Comparison of ENCODE assay signal across 29 cellular contexts in genomic region chr10:78179886-78180285, GRCh38.
"Had no signal": no experiment of that assay in that cellular context is flagged by ENCODE, and none has a peak within 500 bp of the region (broad histone marks: within the 10 kb centered on the region; RNA-seq: fewer than 3 reads in every experiment).

No MANE protein-coding gene starts in this region.

- H3K27me3 Mint-ChIP-seq: activated CD4-positive, alpha-beta T cell treated with anti-CD3 and anti-CD28 coated beads, Interleukin-2, amount 10 ng/mL, durations not matched to agents 7 days and 5 days; activated naive CD4-positive, alpha-beta T cell treated with anti-CD3 and anti-CD28 coated beads, Interleukin-2, amount 50 U/mL, for 24 hours; activated T-cell treated with anti-CD3 and anti-CD28 coated beads, Interleukin-2, amount 50 U/mL, for 24 hours had no signal

- ATAC-seq: activated CD8-positive, alpha-beta T cell treated with anti-CD3 and anti-CD28 coated beads, Interleukin-2, amount 10 ng/mL, durations not matched to agents 7 days and 5 days; Panc1 had no signal

- H3K27me3 ChIP-seq: ascending aorta, breast epithelium, MG63, SJCRH30 had no signal

- H3K36me3 ChIP-seq: ascending aorta, breast epithelium, MG63, SJCRH30, WERI-Rb-1 had no signal

- H3K9me3 ChIP-seq: ascending aorta, breast epithelium, MG63, SJCRH30 had no signal

- H3K4me1 ChIP-seq: ascending aorta, breast epithelium, SJCRH30 had no signal

- H3K4me3 Mint-ChIP-seq: activated CD4-positive, alpha-beta T cell treated with anti-CD3 and anti-CD28 coated beads, Interleukin-2, amount 10 ng/mL, durations not matched to agents 7 days and 5 days; activated CD8-positive, alpha-beta T cell treated with anti-CD3 and anti-CD28 coated beads, Interleukin-2, amount 10 ng/mL, durations not matched to agents 7 days and 5 days; activated naive CD4-positive, alpha-beta T cell treated with anti-CD3 and anti-CD28 coated beads, Interleukin-2, amount 50 U/mL, for 24 hours; activated naive CD8-positive, alpha-beta T cell treated with anti-CD3 and anti-CD28 coated beads, Interleukin-2, amount 10 ng/mL, durations not matched to agents 7 days and 5 days; activated T-cell treated with anti-CD3 and anti-CD28 coated beads, Interleukin-2, amount 50 U/mL, for 24 hours had no signal

- H3K4me3 ChIP-seq: ascending aorta, breast epithelium, MG63, SJCRH30, SK-N-MC had no signal

- H3K9me3 Mint-ChIP-seq: activated CD4-positive, alpha-beta T cell treated with anti-CD3 and anti-CD28 coated beads, Interleukin-2, amount 10 ng/mL, durations not matched to agents 7 days and 5 days; activated naive CD4-positive, alpha-beta T cell treated with anti-CD3 and anti-CD28 coated beads, Interleukin-2, amount 50 U/mL, for 24 hours; activated naive CD8-positive, alpha-beta T cell treated with anti-CD3 and anti-CD28 coated beads, Interleukin-2, amount 10 ng/mL, durations not matched to agents 7 days and 5 days; activated T-cell treated with anti-CD3 and anti-CD28 coated beads, Interleukin-2, amount 50 U/mL, for 24 hours; activated T-helper 2 cell treated with anti-CD3 and anti-CD28 coated beads, Interferon-gamma antibody, Interleukin-2, Interleukin-4, amounts not matched to agents 10 μg/mL and 5 μg/mL and 100 μg/mL, durations not matched to agents 14 hours and 24 hours and 36 hours had no signal

- H3K27ac Mint-ChIP-seq: activated CD4-positive, alpha-beta T cell treated with anti-CD3 and anti-CD28 coated beads, Interleukin-2, amount 10 ng/mL, durations not matched to agents 7 days and 5 days; activated CD8-positive, alpha-beta T cell treated with anti-CD3 and anti-CD28 coated beads, Interleukin-2, amount 10 ng/mL, durations not matched to agents 7 days and 5 days; activated naive CD4-positive, alpha-beta T cell treated with anti-CD3 and anti-CD28 coated beads, Interleukin-2, amount 50 U/mL, for 24 hours; activated naive CD8-positive, alpha-beta T cell treated with anti-CD3 and anti-CD28 coated beads, Interleukin-2, amount 10 ng/mL, durations not matched to agents 7 days and 5 days; activated T-cell treated with anti-CD3 and anti-CD28 coated beads, Interleukin-2, amount 50 U/mL, for 24 hours; activated T-helper 2 cell treated with anti-CD3 and anti-CD28 coated beads, Interferon-gamma antibody, Interleukin-2, Interleukin-4, amounts not matched to agents 10 μg/mL and 5 μg/mL and 100 μg/mL, durations not matched to agents 14 hours and 24 hours and 36 hours had no signal

- H3K4me1 Mint-ChIP-seq: activated CD4-positive, alpha-beta T cell treated with anti-CD3 and anti-CD28 coated beads, Interleukin-2, amount 10 ng/mL, durations not matched to agents 7 days and 5 days; activated naive CD4-positive, alpha-beta T cell treated with anti-CD3 and anti-CD28 coated beads, Interleukin-2, amount 50 U/mL, for 24 hours had no signal

- H3K36me3 Mint-ChIP-seq: activated naive CD4-positive, alpha-beta T cell treated with anti-CD3 and anti-CD28 coated beads, Interleukin-2, amount 50 U/mL, for 24 hours; activated naive CD8-positive, alpha-beta T cell treated with anti-CD3 and anti-CD28 coated beads, Interleukin-2, amount 10 ng/mL, durations not matched to agents 7 days and 5 days had no signal

- DNase-seq: activated CD4-positive, alpha-beta T cell treated with anti-CD3 and anti-CD28 coated beads, Interleukin-2, amount 10 ng/mL, durations not matched to agents 7 days and 5 days; activated CD4-positive, alpha-beta T cell treated with anti-CD3 and anti-CD28 coated beads, Interleukin-2, amount 50 U/mL, for 48 hours; activated CD8-positive, alpha-beta T cell treated with anti-CD3 and anti-CD28 coated beads, Interleukin-2, amount 10 ng/mL, durations not matched to agents 7 days and 5 days; activated gamma-delta T cell; activated naive CD4-positive, alpha-beta T cell treated with Interleukin-2 at 50 U/mL for 16 hours; activated naive CD8-positive, alpha-beta T cell treated with anti-CD3 and anti-CD28 coated beads, Interleukin-2, amount 10 ng/mL, durations not matched to agents 7 days and 5 days; activated T-cell treated with anti-CD3 and anti-CD28 coated beads, Interleukin-2, amount 50 U/mL, for 24 hours; Kasumi-1; KG1; MG63; NCI-H1048; NCI-H1105 treated with DMSO at 0.1 percent for 48 hours; NCI-H1436; NCI-H1694; NCI-H1930; NCI-H2081 treated with DMSO at 0.1 percent for 48 hours; NCI-H226; NCI-H446 treated with DMSO at 0.1 percent for 48 hours; NCI-H524; SHP77; SJCRH30; T1000; WERI-Rb-1 had no signal

- H3K27ac ChIP-seq: ascending aorta, breast epithelium, SJCRH30, SK-N-MC, WERI-Rb-1 had no signal
